In genomic region chr12:110222433-110222832, GRCh38 we compare ENCODE assay signal across 1 cellular context.
TF ChIP-seq lines count a peak whose summit lies in the region.

No MANE protein-coding gene starts in this region.

TF ChIP-seq in SK-N-SH, 30 proteins besides CTCF, POLR2A, EP300 and RAD21 (continued from another document):
- TF ChIP-seq IRF3 (IDR thresholded peaks at IDR 0.05; ENCODE audit: low read depth, low read length) (no peak), USF1 (IDR thresholded peaks at IDR 0.05; ENCODE audit: borderline replicate concordance, low read depth) (no peak), GABPA (IDR thresholded peaks at IDR 0.05; ENCODE audit: low read depth) (no peak), POLR2AphosphoS5 (IDR thresholded peaks at IDR 0.05; ENCODE audit: low read depth, low read length) (no peak), FOSL2 (IDR thresholded peaks at IDR 0.05; ENCODE audit: borderline replicate concordance, low read depth) (no peak), YY1 (IDR thresholded peaks at IDR 0.05; ENCODE audit: low read depth) (no peak), TAF1 (IDR thresholded peaks at IDR 0.05; ENCODE audit: borderline replicate concordance, low read depth, low read length) (no peak), JUND (IDR thresholded peaks at IDR 0.05) (no peak), GATA2 (CRISPR knock-in tag; IDR thresholded peaks at IDR 0.05) (no peak), RCOR1 (IDR thresholded peaks at IDR 0.05; ENCODE audit: low read length) (no peak)
